1 cellular context compared by ENCODE assay signal in the genomic region with DNA sequence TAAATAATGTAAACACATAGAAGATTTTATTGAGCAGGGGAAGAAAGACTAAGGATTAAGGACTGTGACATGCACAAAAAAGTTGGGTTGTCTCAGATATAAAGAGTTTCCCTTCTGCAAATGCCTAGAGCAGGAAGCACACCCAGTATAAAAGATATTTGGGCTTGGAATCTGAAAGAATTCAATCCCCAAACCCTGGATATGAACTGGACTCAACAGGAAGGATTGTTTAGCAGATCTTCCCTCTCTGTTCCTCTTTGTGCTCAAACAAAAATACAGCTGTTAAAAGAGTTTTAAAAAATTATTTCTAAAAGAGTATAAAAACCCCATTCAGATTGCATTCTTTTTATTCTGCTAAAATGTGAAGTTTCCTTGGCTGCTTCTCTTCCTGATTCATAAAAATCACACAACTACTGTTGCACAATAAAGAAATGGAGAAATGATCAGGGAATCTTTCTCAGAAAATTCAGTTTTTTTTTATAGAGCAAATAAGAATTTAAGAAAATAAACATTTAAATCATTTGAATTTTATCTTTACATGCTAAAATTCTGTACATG.
TF ChIP-seq lines count a peak whose summit lies in the region.

No MANE protein-coding gene starts in this region.

TF ChIP-seq in IMR-90, 13 proteins besides CTCF, POLR2A, EP300 and RAD21:
- TF ChIP-seq, protein P1, sequence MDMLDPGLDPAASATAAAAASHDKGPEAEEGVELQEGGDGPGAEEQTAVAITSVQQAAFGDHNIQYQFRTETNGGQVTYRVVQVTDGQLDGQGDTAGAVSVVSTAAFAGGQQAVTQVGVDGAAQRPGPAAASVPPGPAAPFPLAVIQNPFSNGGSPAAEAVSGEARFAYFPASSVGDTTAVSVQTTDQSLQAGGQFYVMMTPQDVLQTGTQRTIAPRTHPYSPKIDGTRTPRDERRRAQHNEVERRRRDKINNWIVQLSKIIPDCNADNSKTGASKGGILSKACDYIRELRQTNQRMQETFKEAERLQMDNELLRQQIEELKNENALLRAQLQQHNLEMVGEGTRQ (IDR thresholded peaks at IDR 0.05; ENCODE audit: low read depth, low read length) = no peak
- peak; percentile 92 for TF ChIP-seq CEBPB (IDR thresholded peaks at IDR 0.05; ENCODE audit: low read depth, low read length)
